ENCODE assay signal across 21 cellular contexts in the genomic region with DNA sequence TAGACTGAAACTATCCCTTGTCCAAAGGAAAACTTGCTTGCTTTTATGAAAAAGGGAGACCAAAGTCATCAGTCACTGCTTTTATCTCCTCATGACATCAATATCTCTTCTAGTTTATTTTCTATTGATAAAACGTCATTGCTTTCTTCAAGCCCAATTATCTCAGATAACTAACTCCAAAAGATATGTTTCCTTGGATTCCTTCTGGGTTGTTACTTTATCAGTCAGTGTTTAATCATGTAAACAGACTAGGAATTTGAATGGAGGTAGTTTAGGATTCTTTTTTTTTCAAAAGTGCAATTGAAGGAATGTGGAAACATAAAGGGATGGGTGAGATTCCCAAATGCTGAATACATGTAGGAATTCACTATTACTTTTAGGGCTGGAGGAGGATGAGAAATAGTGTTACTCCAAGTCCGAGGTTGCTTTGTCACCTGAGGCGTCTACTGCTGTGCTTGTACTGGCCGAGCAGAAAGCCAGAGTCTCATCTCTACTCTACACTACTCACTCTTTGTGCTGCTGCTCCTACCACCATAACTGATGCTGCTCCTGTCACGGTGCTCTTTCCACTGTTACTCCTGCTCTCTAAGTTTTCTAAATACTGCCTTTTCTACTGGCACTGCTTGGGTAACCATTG.
DNase-seq lines count a peak whose midpoint lies in the region; ATAC-seq, FAIRE-seq and TF ChIP-seq lines count a peak whose summit lies in the region.
"Had no signal": no experiment of that assay in that cellular context is flagged by ENCODE, and none has a peak within 500 bp of the region (broad histone marks: within the 10 kb centered on the region; RNA-seq: fewer than 3 reads in every experiment).

No MANE protein-coding gene starts in this region.

- WGBS in H9 (ENCODE audit: extremely low coverage, insufficient read length, low lambda C conversion rate) = no CpG with 5 or more reads among the region's 5 CpGs
- 13% methylated on average over 5 of the region's 5 CpGs for WGBS in K562 (ENCODE audit: insufficient coverage, low coverage, missing lambda C conversion rate)
- no CpG with 5 or more reads among the region's 5 CpGs for WGBS in mesendoderm (ENCODE audit: extremely low coverage, insufficient coverage, low lambda C conversion rate)
- WGBS in esophagus squamous epithelium, 2 donors = 41 to 57% methylated on average over 5 of the region's 5 CpGs

- H3K4me2 ChIP-seq in H9 (ENCODE audit: insufficient read depth, insufficient read length, low read length) (no peak overlapping the region), K562 (ENCODE audit: insufficient read depth, low read length) (no peak overlapping the region), mesendoderm (ENCODE audit: low read length) (no peak overlapping the region)
- H3K4me2 ChIP-seq: A549, BLaER1 had no signal

- H3K79me1 ChIP-seq in H9 (ENCODE audit: insufficient read depth, low read depth, low read length, poor library complexity, severe bottlenecking) (no peaks in the 10 kb centered on the region), mesendoderm (ENCODE audit: low read length) (no peaks in the 10 kb centered on the region)

- H3K36me3 ChIP-seq in ACC112 (ENCODE audit: insufficient read depth, low read length) (no peaks in the 10 kb centered on the region), K562 (ENCODE audit: control insufficient read depth, insufficient read depth, low read length) (no peaks in the 10 kb centered on the region; the same call in 2 of the 3 replicates), mesendoderm (ENCODE audit: control insufficient read depth, insufficient read depth, low read length) (no peaks in the 10 kb centered on the region), esophagus squamous epithelium (no peaks in the 10 kb centered on the region)
- H3K36me3 ChIP-seq: BLaER1, HAP-1 had no signal

- H2AK5ac ChIP-seq in H9 (ENCODE audit: insufficient read length, low read length) (no peak overlapping the region), mesendoderm (ENCODE audit: low read length) (no peak overlapping the region)

- H2BK5ac ChIP-seq in H9 (ENCODE audit: insufficient read length, low read length) (no peak overlapping the region), mesendoderm (ENCODE audit: low read length) (no peak overlapping the region)

- no peak overlapping the region for H3K4me3 Mint-ChIP-seq in H9
- H3K4me3 Mint-ChIP-seq: CD14-positive monocyte; CD4-positive, alpha-beta memory T cell; IgD-negative memory B cell had no signal

- H4K5ac ChIP-seq in H9 (ENCODE audit: insufficient read length, low read depth, low read length) (no peak overlapping the region), mesendoderm (ENCODE audit: low read length) (no peak overlapping the region)

- H3K18ac ChIP-seq in H9 (ENCODE audit: insufficient read length, low read depth, low read length) = no peak overlapping the region
- H3K18ac ChIP-seq in mesendoderm (ENCODE audit: low read length) = no peak overlapping the region

- peak overlapping the region in 2 of 3 experiments; percentile 16 to 44; a peak in 2 of 7 replicates for H3K27ac Mint-ChIP-seq in H9
- H3K27ac Mint-ChIP-seq: CD14-positive monocyte; CD4-positive, alpha-beta memory T cell; IgD-negative memory B cell had no signal

- H4K20me1 ChIP-seq in H9 (ENCODE audit: control insufficient read depth, insufficient read depth, insufficient read length) = no peaks in the 10 kb centered on the region
- H4K20me1 ChIP-seq in K562 (replicated peaks; ENCODE audit: control insufficient read depth, insufficient read depth, low read length) = no peaks in the 10 kb centered on the region
- H4K20me1 ChIP-seq: BLaER1 had no signal

- no peaks in the 10 kb centered on the region for H3K23me2 ChIP-seq in H9 (ENCODE audit: insufficient read length, low read depth, low read length, poor library complexity, severe bottlenecking)

- ATAC-seq in K562 = peak; percentile 49; the same call in 1 of the 3 replicates
- ATAC-seq in GM19023 (IDR thresholded peaks at IDR 0.05; ENCODE audit: unreplicated experiment) = no peak
- ATAC-seq: A549, GM12878, HepG2 had no signal

- no peak for TF ChIP-seq CTCF in H9 (conservative IDR thresholded peaks at IDR 0.05)
- TF ChIP-seq CTCF in K562 (IDR thresholded peaks at IDR 0.05 in 2 of 3, conservative IDR thresholded peaks at IDR 0.05 in 1 of 3; ENCODE audit: insufficient read depth in 2 of 3, low read depth in 1 of 3, low read length in 3 of 3) = no peak
- TF ChIP-seq CTCF in esophagus squamous epithelium (IDR thresholded peaks at IDR 0.05) = no peak

- CTCF ChIA-PET in K562 (lab: Yijun Ruan, JAX; ENCODE audit: low intra/inter-chr PET ratio) = no interaction called here

- no peak overlapping the region for H3K23ac ChIP-seq in H9 (ENCODE audit: insufficient read length, low read depth, low read length)
- H3K23ac ChIP-seq in mesendoderm (ENCODE audit: low read length) = no peak overlapping the region

- H2BK120ac ChIP-seq in H9 (ENCODE audit: low read depth, low read length, poor library complexity, severe bottlenecking) = no peak overlapping the region
- H2BK120ac ChIP-seq in mesendoderm (ENCODE audit: low read depth, low read length) = no peak overlapping the region

- TF ChIP-seq RAD21 in K562 (CRISPR knock-in tag; conservative IDR thresholded peaks at IDR 0.05 in 1 of 2, IDR thresholded peaks at IDR 0.05 in 1 of 2) = no peak

- DNase-seq in H9 = no peak
- no peak for DNase-seq in K562 (ENCODE audit: extremely low read depth in 1 of 4, low spot score in 3 of 4)
- DNase-seq in mesendoderm = peak; percentile 26
- no peak for DNase-seq in activated naive CD4-positive, alpha-beta T cell treated with Interleukin-2 at 50 U/mL for 16 hours
- no peak for DNase-seq in NCI-H2081 (lab: John Stamatoyannopoulos, UW)
- DNase-seq in esophagus squamous epithelium (lab: John Stamatoyannopoulos, UW) = no peak
- DNase-seq: Calu3; CD4-positive, alpha-beta memory T cell; DMS79 treated with DMSO at 0.1 percent for 48 hours; GF-D8; GM23248 had no signal

- intact Hi-C loops in K562 (cut with micrococcal nuclease) (no loop called here), esophagus squamous epithelium (cut with DNase I) (no loop called here)

- no peak overlapping the region for H4K91ac ChIP-seq in H9 (ENCODE audit: insufficient read length, low read depth, low read length)

- no peak for TF ChIP-seq POLR2A in K562 (conservative IDR thresholded peaks at IDR 0.05)
- TF ChIP-seq POLR2A in esophagus squamous epithelium (IDR thresholded peaks at IDR 0.05) = no peak

- H3K9me1 ChIP-seq in K562 (ENCODE audit: control insufficient read depth, insufficient read depth, low read length) = no peaks in the 10 kb centered on the region

- H3K9me3 Mint-ChIP-seq in H9 = no peaks in the 10 kb centered on the region; a peak in 1 of 5 replicates

- no peak overlapping the region for H3K14ac ChIP-seq in H9 (ENCODE audit: insufficient read depth, low read length)

- H3K4ac ChIP-seq in H9 (ENCODE audit: low read depth, low read length) (no peak overlapping the region), mesendoderm (ENCODE audit: low read depth, low read length) (no peak overlapping the region)

- H3K4me1 ChIP-seq in ACC112 (ENCODE audit: control insufficient read depth, insufficient read depth, low read length, unreplicated experiment) (no peaks in the 10 kb centered on the region), H9 (ENCODE audit: insufficient read depth, low read length) (no peaks in the 10 kb centered on the region), K562 (replicated peaks in 1 of 2; ENCODE audit: control insufficient read depth in 2 of 2, insufficient read depth in 2 of 2, low read length in 2 of 2) (peaks cover 0 to 3% of the 10 kb centered on the region in 2 experiments; a peak in 2 of 5 replicates), mesendoderm (ENCODE audit: control insufficient read depth, low read depth, low read length) (no peaks in the 10 kb centered on the region), esophagus squamous epithelium (no peaks in the 10 kb centered on the region)
- H3K4me1 ChIP-seq: A549, HAP-1 had no signal

- no peaks in the 10 kb centered on the region for H3K27me3 Mint-ChIP-seq in H9 (ENCODE audit: low read depth)
- H3K27me3 Mint-ChIP-seq: CD4-positive, alpha-beta memory T cell; IgD-negative memory B cell had no signal

- POLR2A ChIA-PET in K562 (lab: Yijun Ruan, JAX) = interaction anchor here (0.5 to 1.5 kb wide), 2 partner anchors 8 to 90 kb away, joined by 5 to 6 read pairs; no protein-coding TSS in a partner anchor

- H3K27ac ChIP-seq in ACC112 (ENCODE audit: low read depth, low read length) (no peak overlapping the region), H9 (ENCODE audit: insufficient read length, low read depth, low read length) (no peak overlapping the region), K562 (ENCODE audit: extremely low read depth, low read depth, low read length) (no peak overlapping the region), mesendoderm (ENCODE audit: low read depth, low read length) (no peak overlapping the region), esophagus squamous epithelium (no peak overlapping the region)
- H3K27ac ChIP-seq: 22Rv1, A549, BLaER1, GM23248 had no signal

- H3K36me3 Mint-ChIP-seq in H9 (ENCODE audit: insufficient read depth in 1 of 3, low read depth in 3 of 3) = peaks cover 0 to 2% (median 0%) of the 10 kb centered on the region in 3 experiments; a peak in 1 of 7 replicates
- H3K36me3 Mint-ChIP-seq: CD14-positive monocyte; CD4-positive, alpha-beta memory T cell; IgD-negative memory B cell had no signal

- H2BK15ac ChIP-seq in H9 (ENCODE audit: low read depth, low read length) = no peak overlapping the region
- no peak overlapping the region for H2BK15ac ChIP-seq in mesendoderm (replicated peaks; ENCODE audit: low read depth)

- H2BK12ac ChIP-seq in H9 (ENCODE audit: insufficient read length, low read depth, low read length) = no peak overlapping the region

- H3K27me3 ChIP-seq in ACC112 (ENCODE audit: insufficient read depth, low read length) (no peaks in the 10 kb centered on the region), H9 (ENCODE audit: insufficient read depth, low read length) (no peaks in the 10 kb centered on the region), K562 (ENCODE audit: control insufficient read depth in 2 of 2, insufficient read depth in 2 of 2, low read length in 2 of 2) (no peaks in the 10 kb centered on the region), mesendoderm (ENCODE audit: insufficient read depth, low read length, poor library complexity) (no peaks in the 10 kb centered on the region), esophagus squamous epithelium (no peaks in the 10 kb centered on the region)
- H3K27me3 ChIP-seq: BLaER1 had no signal

- H3K4me3 ChIP-seq in ACC112 (ENCODE audit: low read depth, low read length) (no peak overlapping the region), K562 (no peak overlapping the region), mesendoderm (ENCODE audit: low read length) (no peak overlapping the region), esophagus squamous epithelium (no peak overlapping the region)
- H3K4me3 ChIP-seq: A549, BLaER1, GM12878, GM23248, HAP-1 had no signal

- peaks cover 3 to 6% of the 10 kb centered on the region in 2 experiments; a peak in 2 of 4 replicates for H3K4me1 Mint-ChIP-seq in H9
- H3K4me1 Mint-ChIP-seq: CD14-positive monocyte; CD4-positive, alpha-beta memory T cell; IgD-negative memory B cell had no signal

- H3K79me2 ChIP-seq in ACC112 (ENCODE audit: control insufficient read depth, insufficient read depth, low read length, unreplicated experiment) (no peaks in the 10 kb centered on the region), H9 (ENCODE audit: insufficient read depth, low read length) (no peaks in the 10 kb centered on the region), K562 (ENCODE audit: control insufficient read depth, insufficient read depth, low read length) (no peaks in the 10 kb centered on the region), mesendoderm (ENCODE audit: control insufficient read depth, insufficient read depth, low read length) (no peaks in the 10 kb centered on the region)

- no peak for FAIRE-seq in K562 (lab: Jason Lieb, UNC)
- FAIRE-seq: A549, GM12878, HepG2 had no signal

- H2AFZ ChIP-seq in ACC112 (ENCODE audit: low read length, unreplicated experiment) = peak overlapping the region; percentile 60
- H2AFZ ChIP-seq in H9 (ENCODE audit: low read length) = no peak overlapping the region
- H2AFZ ChIP-seq in K562 (ENCODE audit: low read depth, low read length) = no peak overlapping the region
- H2AFZ ChIP-seq: GM23248 had no signal

- H3K56ac ChIP-seq in H9 (ENCODE audit: insufficient read length, low read depth, low read length) = no peak overlapping the region
- no peak overlapping the region for H3K56ac ChIP-seq in mesendoderm (ENCODE audit: low read length)

- H3K9ac ChIP-seq in H9 (ENCODE audit: extremely low read depth, insufficient read length, low read length) = no peak overlapping the region
- no peak overlapping the region for H3K9ac ChIP-seq in K562 (ENCODE audit: insufficient read depth in 1 of 2, low read depth in 2 of 2, low read length in 2 of 2)
- no peak overlapping the region for H3K9ac ChIP-seq in mesendoderm (ENCODE audit: low read length)
- H3K9ac ChIP-seq: BLaER1, GM23248 had no signal

- H4K8ac ChIP-seq in H9 (replicated peaks; ENCODE audit: insufficient read length, low read depth, low read length) (no peak overlapping the region), mesendoderm (ENCODE audit: low read depth, low read length) (no peak overlapping the region)

- BruUV-seq in K562 (replicated peaks; lab: Mats Ljungman, UMichigan) = no TSS peak

- TF ChIP-seq EP300 in K562 (IDR thresholded peaks at IDR 0.05; ENCODE audit: low read length) = no peak

- H3T11ph ChIP-seq in H9 (ENCODE audit: low read length) = no peak overlapping the region

- no peak overlapping the region for H2BK20ac ChIP-seq in H9 (ENCODE audit: low read depth, low read length, poor library complexity, severe bottlenecking)

- H3K9me3 ChIP-seq in H9 (ENCODE audit: control insufficient read depth, low read depth, low read length) (no peaks in the 10 kb centered on the region), K562 (replicated peaks; ENCODE audit: control insufficient read depth, insufficient read depth, low read depth, low read length) (no peaks in the 10 kb centered on the region), esophagus squamous epithelium (no peaks in the 10 kb centered on the region)
- H3K9me3 ChIP-seq: A549, BLaER1, HAP-1 had no signal

- in situ Hi-C loops in K562 (cut with MboI) = no loop called here
